In the genomic region with DNA sequence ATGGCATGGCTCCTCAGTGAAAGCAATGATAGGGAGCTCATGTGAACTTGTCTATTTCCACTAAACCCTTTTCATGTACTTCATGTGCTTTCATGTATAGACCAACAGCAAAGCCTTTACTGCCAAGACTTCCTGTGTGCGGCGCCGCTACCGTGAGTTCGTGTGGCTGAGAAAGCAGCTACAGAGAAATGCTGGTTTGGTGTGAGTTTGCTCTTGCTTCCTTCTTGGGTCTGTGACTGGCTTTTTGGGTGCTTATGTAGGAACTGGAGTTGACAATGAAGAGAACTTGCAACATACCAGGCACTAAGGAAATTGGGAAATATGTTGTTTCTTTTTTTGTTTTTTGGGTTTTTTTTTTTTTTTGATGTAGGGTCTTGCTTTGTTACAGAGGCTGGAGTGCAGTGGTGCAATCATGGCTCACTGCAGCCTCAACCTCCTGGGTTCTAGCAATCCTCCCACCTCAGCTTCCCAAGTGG, we compare ENCODE assay signal across 10 cellular contexts. TPM values are rescaled to one million over a fixed set of nuclear protein-coding genes. Genes with fewer than 3 reads are reported as not detected.
A peak's percentile ranks its signal among the peaks of the same experiment; 100 is the strongest.
DNase-seq lines count a peak whose midpoint lies in the region; ATAC-seq, FAIRE-seq and TF ChIP-seq lines count a peak whose summit lies in the region.
"Had no signal": no experiment of that assay in that cellular context is flagged by ENCODE, and none has a peak within 500 bp of the region (broad histone marks: within the 10 kb centered on the region; RNA-seq: fewer than 3 reads in every experiment).

No MANE protein-coding gene starts in this region.

- DNase-seq in GM12891 (ENCODE audit: insufficient read length, low spot score) (peak; percentile 36), mesenteric fat pad (ENCODE audit: low spot score) (peak; percentile 35), midbrain (lab: John Stamatoyannopoulos, UW) (no peak), GM03348 (ENCODE audit: low spot score) (no peak), frontal cortex (ENCODE audit: low spot score in 2 of 2) (no peak), transverse colon (no peak)
- peak; percentile 69 for DNase-seq in activated CD4-positive, alpha-beta memory T cell treated with anti-CD3 and anti-CD28 coated beads, Interleukin-2, amount 10 ng/mL, durations not matched to agents 7 days and 5 days
- DNase-seq: KG1, small intestine had no signal

- no peak overlapping the region for H3K4me3 Mint-ChIP-seq in activated CD4-positive, alpha-beta memory T cell treated with anti-CD3 and anti-CD28 coated beads, Interleukin-2, amount 10 ng/mL, durations not matched to agents 7 days and 5 days

- H3K27me3 ChIP-seq in transverse colon: no peaks in the 10 kb centered on the region

- POLR2A ChIA-PET in activated CD4-positive, alpha-beta memory T cell treated with anti-CD3 and anti-CD28 coated beads, Interleukin-2, amount 10 ng/mL, durations not matched to agents 7 days and 5 days (lab: Charles Lee): interaction anchor here (0.7 to 1.8 kb wide), 8 partner anchors 8 to 67 kb away, joined by 3 to 7 read pairs (median 4); a partner anchor contains a TSS

- H3K9me3 Mint-ChIP-seq in activated CD4-positive, alpha-beta memory T cell treated with anti-CD3 and anti-CD28 coated beads, Interleukin-2, amount 10 ng/mL, durations not matched to agents 7 days and 5 days: no peaks in the 10 kb centered on the region

- no peaks in the 10 kb centered on the region for H3K27me3 Mint-ChIP-seq in activated CD4-positive, alpha-beta memory T cell treated with anti-CD3 and anti-CD28 coated beads, Interleukin-2, amount 10 ng/mL, durations not matched to agents 7 days and 5 days

- intact Hi-C loops in transverse colon (cut with DNase I; ENCODE audit: low total_unique reads): no loop called here

- TF ChIP-seq EP300 in transverse colon (IDR thresholded peaks at IDR 0.05; ENCODE audit: low read depth): no peak

- FAIRE-seq in GM12891 (lab: Jason Lieb, UNC) (peak; percentile 94), frontal cortex (lab: Jason Lieb, UNC) (no peak)
- FAIRE-seq: small intestine had no signal

- H3K9me3 ChIP-seq in transverse colon: no peaks in the 10 kb centered on the region

- TF ChIP-seq POLR2A in GM12891 (IDR thresholded peaks at IDR 0.05; ENCODE audit: low read depth, low read length) (peak; percentile 17; the same call in 1 of the 2 replicates), transverse colon (IDR thresholded peaks at IDR 0.05) (no peak)

- peak; percentile 38 for ATAC-seq in HG03196 (IDR thresholded peaks at IDR 0.05; ENCODE audit: unreplicated experiment)

- in situ Hi-C loops in transverse colon (cut with MboI; ENCODE audit: low pct_ligation_motif_present in 1 of 4, low pct_unique_long_range_greater_than_20kb in 1 of 4, low sequenced_read_pairs in 3 of 4): no loop called here

- H3K27ac ChIP-seq in transverse colon: peak overlapping the region in 2 of 4 donors; percentile 25 to 27

- CTCF ChIA-PET in activated CD4-positive, alpha-beta memory T cell treated with anti-CD3 and anti-CD28 coated beads, Interleukin-2, amount 10 ng/mL, durations not matched to agents 7 days and 5 days (lab: Charles Lee): interaction anchor here (0.6 to 4.7 kb wide), 11 partner anchors 11 to 1318 kb away, joined by 3 to 29 read pairs (median 5); no protein-coding TSS in a partner anchor

- WGBS in transverse colon (ENCODE audit: low coverage in 1 of 2), 2 donors: 60 to 71% methylated on average over 5 of the region's 5 CpGs

- H3K36me3 Mint-ChIP-seq in activated CD4-positive, alpha-beta memory T cell treated with anti-CD3 and anti-CD28 coated beads, Interleukin-2, amount 10 ng/mL, durations not matched to agents 7 days and 5 days (ENCODE audit: low read depth): peaks cover 29% of the 10 kb centered on the region

- no peak for TF ChIP-seq CTCF in transverse colon (IDR thresholded peaks at IDR 0.05)

- H3K4me1 Mint-ChIP-seq in activated CD4-positive, alpha-beta memory T cell treated with anti-CD3 and anti-CD28 coated beads, Interleukin-2, amount 10 ng/mL, durations not matched to agents 7 days and 5 days: peaks cover 46% of the 10 kb centered on the region

- H3K36me3 ChIP-seq in transverse colon: peaks cover 0 to 15% (median 6%) of the 10 kb centered on the region in 4 donors

- peak overlapping the region; percentile 85 for H3K27ac Mint-ChIP-seq in activated CD4-positive, alpha-beta memory T cell treated with anti-CD3 and anti-CD28 coated beads, Interleukin-2, amount 10 ng/mL, durations not matched to agents 7 days and 5 days

- H3K4me3 ChIP-seq in transverse colon: no peak overlapping the region

- peaks cover 6 to 24% (median 10%) of the 10 kb centered on the region in 4 donors for H3K4me1 ChIP-seq in transverse colon

TF ChIP-seq in GM12891, 5 proteins besides CTCF, POLR2A, EP300 and RAD21:
- no peak for TF ChIP-seq PAX5 (IDR thresholded peaks at IDR 0.05; ENCODE audit: insufficient read depth, low read length, severe bottlenecking)
- peak; percentile 32; the same call in 1 of the 2 replicates for TF ChIP-seq TAF1 (IDR thresholded peaks at IDR 0.05; ENCODE audit: low read depth, low read length)
- no peak for TF ChIP-seq POU2F2 (IDR thresholded peaks at IDR 0.05; ENCODE audit: low read depth, low read length)
- 0 out of 2 replicates have a peak, but pooled peaks have one; percentile 19 for TF ChIP-seq SPI1 (IDR thresholded peaks at IDR 0.05; ENCODE audit: low read depth, low read length)
- TF ChIP-seq POLR2AphosphoS5 (IDR thresholded peaks at IDR 0.05; ENCODE audit: low read depth, low read length): 0 out of 2 replicates have a peak, but pooled peaks have one; percentile 17

RNA-seq across cellular contexts. Expression of a gene that starts 5.7 kb away (rescaled TPM):
- polyA plus RNA-seq in GM12891 (2012; ENCODE audit: low read depth, missing spikeins): 67.6 TPM
- total RNA-seq in activated CD4-positive, alpha-beta memory T cell treated with anti-CD3 and anti-CD28 coated beads, Interleukin-2, amount 10 ng/mL, durations not matched to agents 7 days and 5 days: 10 to 100 TPM; 22.6 to 22.8 TPM
- total RNA-seq in mesenteric fat pad (20.7 TPM), frontal cortex (9.8 TPM), transverse colon (10 to 100 TPM in 3 of 4 donors, 1 to 10 TPM in 1; 2.0 to 24.3 (median 14.1) TPM)

RNA-seq across cellular contexts. Expression of a gene that starts 12.0 kb away (rescaled TPM):
- 57.5 TPM for polyA plus RNA-seq in GM12891 (2012; ENCODE audit: low read depth, missing spikeins)
- 10 to 100 TPM; 48.3 to 50.8 TPM for total RNA-seq in activated CD4-positive, alpha-beta memory T cell treated with anti-CD3 and anti-CD28 coated beads, Interleukin-2, amount 10 ng/mL, durations not matched to agents 7 days and 5 days
- total RNA-seq in mesenteric fat pad (34.0 TPM), frontal cortex (95.8 TPM), transverse colon (10 to 100 TPM in 2 of 4 donors, 1 to 10 TPM in 2; 3.7 to 28.3 (median 12.8) TPM)

Comparison
In these comparisons a context has a peak if more than half of its experiments do, and no peak if none do; other contexts are left out.
1. DNase-seq: peak in GM12891 (single experiment), activated CD4-positive, alpha-beta memory T cell treated with anti-CD3 and anti-CD28 coated beads, Interleukin-2, amount 10 ng/mL, durations not matched to agents 7 days and 5 days (single experiment) and mesenteric fat pad (single experiment); none in midbrain (single experiment), GM03348 (single experiment), frontal cortex (0 of 2) and transverse colon (single experiment).